Comparison of ENCODE assay signal across 17 cellular contexts in the genomic region with DNA sequence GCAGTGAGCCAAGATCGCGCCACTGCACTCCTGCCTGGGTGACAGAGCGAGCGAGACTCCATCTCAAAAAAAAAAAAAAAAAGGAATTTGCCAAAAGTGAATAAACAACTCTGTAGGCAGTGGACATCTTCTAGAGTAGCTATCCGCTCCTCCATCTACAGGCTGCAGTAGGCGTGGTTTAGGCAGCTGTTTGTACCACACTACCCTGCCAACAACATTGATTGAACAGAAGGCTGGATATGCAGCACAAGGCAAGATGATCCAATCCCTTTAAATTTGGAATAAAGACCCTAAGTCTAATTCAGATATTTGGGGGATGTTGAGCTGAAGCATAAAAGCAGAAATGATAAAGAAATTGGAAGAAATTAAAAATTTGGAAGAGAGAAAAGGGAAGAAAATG.
"Had no signal": no experiment of that assay in that cellular context is flagged by ENCODE, and none has a peak within 500 bp of the region (broad histone marks: within the 10 kb centered on the region; RNA-seq: fewer than 3 reads in every experiment).

No MANE protein-coding gene starts in this region.

- H3K4me1 Mint-ChIP-seq: activated CD4-positive, alpha-beta T cell treated with anti-CD3 and anti-CD28 coated beads for 36 hours; stimulated activated naive CD8-positive, alpha-beta T cell treated with anti-CD3 and anti-CD28 coated beads, Interleukin-15, amount 100 ng/mL, for 72 hours; T-cell had no signal

- H3K27me3 ChIP-seq: cardiac muscle cell, testis had no signal

- DNase-seq: activated CD4-positive, alpha-beta memory T cell treated with anti-CD3 and anti-CD28 coated beads for 36 hours; activated CD4-positive, alpha-beta T cell treated with anti-CD3 and anti-CD28 coated beads for 36 hours; activated T-cell treated with anti-CD3 and anti-CD28 coated beads for 4 hours; dermis blood vessel endothelial cell; effector memory CD8-positive, alpha-beta T cell; hippocampal formation; left cardiac atrium; midbrain; occipital lobe; stimulated activated naive CD8-positive, alpha-beta T cell treated with anti-CD3 and anti-CD28 coated beads, Interleukin-15, amount 100 ng/mL, for 72 hours; T-cell; testis had no signal

- H3K36me3 Mint-ChIP-seq: activated CD4-positive, alpha-beta memory T cell treated with anti-CD3 and anti-CD28 coated beads for 36 hours; activated naive CD8-positive, alpha-beta T cell; T-cell; type B pancreatic cell; WTC11 had no signal

- H3K27ac Mint-ChIP-seq: activated CD4-positive, alpha-beta memory T cell treated with anti-CD3 and anti-CD28 coated beads for 36 hours; activated CD4-positive, alpha-beta T cell treated with anti-CD3 and anti-CD28 coated beads for 36 hours; activated naive CD8-positive, alpha-beta T cell; effector memory CD8-positive, alpha-beta T cell; T-cell; type B pancreatic cell; WTC11 had no signal

- H3K27ac ChIP-seq: cardiac muscle cell, testis had no signal

- H3K4me3 ChIP-seq: cardiac muscle cell, skin epidermis, testis had no signal

- ATAC-seq: activated CD4-positive, alpha-beta T cell treated with anti-CD3 and anti-CD28 coated beads for 36 hours; effector memory CD8-positive, alpha-beta T cell; left cardiac atrium; stimulated activated naive CD8-positive, alpha-beta T cell treated with anti-CD3 and anti-CD28 coated beads, Interleukin-15, amount 100 ng/mL, for 72 hours; T-cell; WTC11 had no signal

- H3K9me3 Mint-ChIP-seq: activated CD4-positive, alpha-beta memory T cell treated with anti-CD3 and anti-CD28 coated beads for 36 hours; effector memory CD8-positive, alpha-beta T cell; stimulated activated naive CD8-positive, alpha-beta T cell treated with anti-CD3 and anti-CD28 coated beads, Interleukin-15, amount 100 ng/mL, for 72 hours had no signal

- H3K36me3 ChIP-seq: cardiac muscle cell had no signal

- H3K4me3 Mint-ChIP-seq: activated CD4-positive, alpha-beta memory T cell treated with anti-CD3 and anti-CD28 coated beads for 36 hours; activated CD4-positive, alpha-beta T cell treated with anti-CD3 and anti-CD28 coated beads for 36 hours; activated naive CD8-positive, alpha-beta T cell; effector memory CD8-positive, alpha-beta T cell; stimulated activated naive CD8-positive, alpha-beta T cell treated with anti-CD3 and anti-CD28 coated beads, Interleukin-15, amount 100 ng/mL, for 72 hours; T-cell; type B pancreatic cell; WTC11 had no signal

- H3K27me3 Mint-ChIP-seq: type B pancreatic cell had no signal

- H3K9me3 ChIP-seq: testis had no signal
